8 cellular contexts compared by ENCODE assay signal in genomic region chr5:110738812-110739651, GRCh38. TPM values are rescaled to one million over a fixed set of nuclear protein-coding genes. Genes with fewer than 3 reads are reported as not detected.
DNase-seq lines count a peak whose midpoint lies in the region; ATAC-seq and TF ChIP-seq lines count a peak whose summit lies in the region.

SLC25A46 (plus strand) TSS chr5:110739007; CDS start chr5:110739120, 113 bp downstream.

- H3K4me1 Mint-ChIP-seq in naive thymus-derived CD4-positive, alpha-beta T cell = peaks cover 14 to 45% (median 34%) of the 10 kb centered on the region in 7 donors

- CTCF ChIA-PET in naive thymus-derived CD4-positive, alpha-beta T cell (lab: Charles Lee) = interaction anchor here (0.9 to 1.2 kb wide), 2 partner anchors 17 kb away, joined by 3 to 4 read pairs; no protein-coding TSS in a partner anchor

- H4K20me1 ChIP-seq in KMS-11 (ENCODE audit: insufficient read depth) = no peaks in the 10 kb centered on the region
- no peaks in the 10 kb centered on the region for H4K20me1 ChIP-seq in fibroblast of lung (ENCODE audit: control insufficient read depth, extremely low read depth, insufficient read depth, low read length)

- peak within 1 kb of the TSS; percentile 91 to 100 (median 96) for H3K27ac Mint-ChIP-seq in naive thymus-derived CD4-positive, alpha-beta T cell

- peaks cover 22% of the 10 kb centered on the region for H3K4me1 ChIP-seq in KMS-11 (ENCODE audit: low read depth, poor library complexity, severe bottlenecking)
- H3K4me1 ChIP-seq in fibroblast of lung (ENCODE audit: control insufficient read depth, extremely low read depth, insufficient read depth, low read length) = no peaks in the 10 kb centered on the region
- peaks cover 4 to 15% of the 10 kb centered on the region in 2 donors for H3K4me1 ChIP-seq in naive thymus-derived CD4-positive, alpha-beta T cell (ENCODE audit: control insufficient read depth in 2 of 2, insufficient read depth in 2 of 2, low read length in 2 of 2)

- H3K4me2 ChIP-seq in KMS-11 (peak within 1 kb of the TSS; percentile 86), fibroblast of lung (ENCODE audit: extremely low read depth, insufficient read depth, low read length) (peak within 1 kb of the TSS; percentile 69)

- H3K27ac ChIP-seq in KMS-11 (peak within 1 kb of the TSS; percentile 76), fibroblast of lung (ENCODE audit: insufficient read depth, low read length) (peak within 1 kb of the TSS; percentile 84)
- H3K27ac ChIP-seq in naive thymus-derived CD4-positive, alpha-beta T cell (ENCODE audit: low read depth, low read length) = peak within 1 kb of the TSS; percentile 86

- peak; percentile 97 for ATAC-seq in GM21737 (IDR thresholded peaks at IDR 0.05; ENCODE audit: unreplicated experiment)
- ATAC-seq in naive thymus-derived CD4-positive, alpha-beta T cell = peak; percentile 92

- 0 out of 2 replicates have a peak, but pooled peaks cover 1% of the 10 kb centered on the region for H3K36me3 ChIP-seq in KMS-11 (ENCODE audit: insufficient read depth)
- H3K36me3 ChIP-seq in fibroblast of lung (ENCODE audit: control insufficient read depth, insufficient read depth, low read length) = no peaks in the 10 kb centered on the region
- peaks cover 0 to 5% (median 0%) of the 10 kb centered on the region in 3 experiments for H3K36me3 ChIP-seq in naive thymus-derived CD4-positive, alpha-beta T cell (ENCODE audit: control insufficient read depth in 2 of 3, insufficient read depth in 3 of 3, low read length in 3 of 3)

- H3K27me3 Mint-ChIP-seq in naive thymus-derived CD4-positive, alpha-beta T cell = peaks cover 4 to 19% (median 6%) of the 10 kb centered on the region in 5 donors

- peak within 1 kb of the TSS; percentile 90 to 100 (median 96) for H3K4me3 Mint-ChIP-seq in naive thymus-derived CD4-positive, alpha-beta T cell

- H3K27me3 ChIP-seq in KMS-11 (ENCODE audit: insufficient read depth, low read depth) (no peaks in the 10 kb centered on the region), fibroblast of lung (ENCODE audit: control insufficient read depth, insufficient read depth, low read length) (no peaks in the 10 kb centered on the region)
- H3K27me3 ChIP-seq in naive thymus-derived CD4-positive, alpha-beta T cell (ENCODE audit: control insufficient read depth in 2 of 2, insufficient read depth in 2 of 2, low read length in 2 of 2) = no peaks in the 10 kb centered on the region

- H3K9me3 ChIP-seq in fibroblast of lung (ENCODE audit: control insufficient read depth, insufficient read depth, low read depth, low read length) = no peaks in the 10 kb centered on the region
- no peaks in the 10 kb centered on the region for H3K9me3 ChIP-seq in naive thymus-derived CD4-positive, alpha-beta T cell (ENCODE audit: control insufficient read depth in 2 of 3, low read length in 3 of 3)

- H3K79me2 ChIP-seq in KMS-11 (ENCODE audit: insufficient read depth, low read depth) (peaks cover 32% of the 10 kb centered on the region), fibroblast of lung (ENCODE audit: control insufficient read depth, insufficient read depth, low read length) (peaks cover 16% of the 10 kb centered on the region)

- H3K36me3 Mint-ChIP-seq in naive thymus-derived CD4-positive, alpha-beta T cell = peaks cover 0 to 5% (median 0%) of the 10 kb centered on the region in 5 donors

- H2AFZ ChIP-seq in KMS-11 (ENCODE audit: low read depth) = peak within 1 kb of the TSS; percentile 87
- peak within 1 kb of the TSS; percentile 83 for H2AFZ ChIP-seq in fibroblast of lung (ENCODE audit: low read length)

- peak within 1 kb of the TSS; percentile 79 for H3K9ac ChIP-seq in KMS-11
- H3K9ac ChIP-seq in fibroblast of lung (ENCODE audit: insufficient read depth, low read length) = peak within 1 kb of the TSS; percentile 85

- TF ChIP-seq CTCF in KMS-11 (conservative IDR thresholded peaks at IDR 0.05; ENCODE audit: low read depth, low read length) (no peak), fibroblast of lung (conservative IDR thresholded peaks at IDR 0.05 in 1 of 2, IDR thresholded peaks at IDR 0.05 in 1 of 2; ENCODE audit: low read depth in 1 of 2, low read length in 2 of 2) (no peak)

- peaks cover 0 to 2% (median 0%) of the 10 kb centered on the region in 11 donors for H3K9me3 Mint-ChIP-seq in naive thymus-derived CD4-positive, alpha-beta T cell

- H3K4me3 ChIP-seq in KMS-11 (IDR thresholded peaks at IDR 0.05; ENCODE audit: insufficient read depth, low read depth, low read length) = peak within 1 kb of the TSS; percentile 47
- H3K4me3 ChIP-seq in fibroblast of lung (replicated peaks in 1 of 4; ENCODE audit: control extremely low read depth in 1 of 4, insufficient read depth in 1 of 4, low read depth in 3 of 4, low read length in 4 of 4) = peak within 1 kb of the TSS; percentile 51 to 89 (median 80)
- peak within 1 kb of the TSS; percentile 96 for H3K4me3 ChIP-seq in naive thymus-derived CD4-positive, alpha-beta T cell (ENCODE audit: low read length)

- POLR2A ChIA-PET in naive thymus-derived CD4-positive, alpha-beta T cell (lab: Charles Lee) = interaction anchor here (1.3 to 1.8 kb wide), 2 partner anchors 13 to 353 kb away, joined by 4 to 7 read pairs; partner anchors contain the start of genes TMEM232 and WDR36

- peak; percentile 34 for DNase-seq in DMS79 (lab: John Stamatoyannopoulos, UW)
- DNase-seq in RPMI7951 (ENCODE audit: low read depth) = peak; percentile 84
- DNase-seq in activated T-helper 1 cell treated with anti-CD3 and anti-CD28 coated beads, Interleukin-2, amount 50 U/mL, for 16 hours (ENCODE audit: low read depth in 1 of 2, low spot score in 1 of 2) = peak; percentile 73 to 78
- DNase-seq in fibroblast of lung (ENCODE audit: low read depth in 2 of 2) = peak; percentile 89
- DNase-seq in naive thymus-derived CD4-positive, alpha-beta T cell = peak; percentile 75 to 92 (median 91)
- DNase-seq in stimulated activated naive CD4-positive, alpha-beta T cell (lab: John Stamatoyannopoulos, UW) = peak; percentile 79 to 92 (median 86)

- intact Hi-C loops in naive thymus-derived CD4-positive, alpha-beta T cell (cut with micrococcal nuclease) = loop anchor here (1.0 to 10.0 kb wide), 20 partner anchors 13 to 1991 kb away; partner anchors contain the start of genes NREP (in 2 of the 2), STARD4 (in 2 of the 2), TMEM232 (in 2 of the 2) and WDR36 (in 2 of the 2)

RNA-seq across cellular contexts. Expression of gene SLC25A46, which starts in this region (rescaled TPM):
- 55.4 and 60.8 TPM in 2 replicates for total RNA-seq in RPMI7951 (2014; rRNA removed; shearing (Covaris generic))
- total RNA-seq in fibroblast of lung = 76.0 and 95.5 TPM in 2 replicates
- polyA plus RNA-seq in fibroblast of lung = 63.5 and 81.5 TPM in 2 replicates
- 38.7 and 43.9 TPM in 2 replicates for polyA plus RNA-seq in fibroblast of lung (2012)
- polyA minus RNA-seq in fibroblast of lung (ENCODE audit: low replicate concordance) = 4.1 and 6.8 TPM in 2 replicates
- total RNA-seq in naive thymus-derived CD4-positive, alpha-beta T cell = 10 to 100 TPM; 23.8 to 50.5 (median 35.9) TPM
- polyA plus RNA-seq in naive thymus-derived CD4-positive, alpha-beta T cell = 10 to 100 TPM; 30.9 to 31.9 TPM

Comparison
In these comparisons a context has a peak if more than half of its experiments do, and no peak if none do; other contexts are left out.
1. Peak in every context shown above with its lines: DNase-seq, ATAC-seq, H3K4me3 ChIP-seq and H3K27ac ChIP-seq.
2. DNase-seq: peak in every context shown above with its lines; median percentile 91 in naive thymus-derived CD4-positive, alpha-beta T cell; 89 in fibroblast of lung; 86 in stimulated activated naive CD4-positive, alpha-beta T cell; 84 in RPMI7951; 76 in activated T-helper 1 cell treated with anti-CD3 and anti-CD28 coated beads, Interleukin-2, amount 50 U/mL, for 16 hours; 34 in DMS79.